19 cellular contexts compared by ENCODE assay signal in genomic region chr2:44562737-44563136, GRCh38.
DNase-seq lines count a peak whose midpoint lies in the region; ATAC-seq, FAIRE-seq and TF ChIP-seq lines count a peak whose summit lies in the region.
"Had no signal": no experiment of that assay in that cellular context is flagged by ENCODE, and none has a peak within 500 bp of the region (broad histone marks: within the 10 kb centered on the region; RNA-seq: fewer than 3 reads in every experiment).

No MANE protein-coding gene starts in this region.

- H3K27ac ChIP-seq in HepG2 (ENCODE audit: extremely low read length, insufficient read depth, low read length) (no peak overlapping the region), right lobe of liver (no peak overlapping the region), WERI-Rb-1 (no peak overlapping the region)
- H3K27ac ChIP-seq: BLaER1 treated with 17β-estradiol and CSF1 and Interleukin-3, amounts not matched to agents 10 nM and 100 nM had no signal

- no peaks in the 10 kb centered on the region for H3K27me3 Mint-ChIP-seq in T-cell
- H3K27me3 Mint-ChIP-seq: B cell, IgD-negative memory B cell had no signal

- no peak overlapping the region for H2AFZ ChIP-seq in HepG2 (ENCODE audit: low read length)

- no peaks in the 10 kb centered on the region for H3K27me3 ChIP-seq in HepG2 (ENCODE audit: control insufficient read depth in 1 of 2, insufficient read depth in 2 of 2, low read length in 2 of 2)
- no peaks in the 10 kb centered on the region for H3K27me3 ChIP-seq in right lobe of liver
- H3K27me3 ChIP-seq in WERI-Rb-1 (ENCODE audit: insufficient read depth, low read depth, severe bottlenecking), result no peaks in the 10 kb centered on the region
- H3K27me3 ChIP-seq: BLaER1 treated with 17β-estradiol and CSF1 and Interleukin-3, amounts not matched to agents 10 nM and 100 nM had no signal

- FAIRE-seq in HepG2 (lab: Jason Lieb, UNC), result no peak
- FAIRE-seq: GM12891, GM18507, HTR-8/SVneo had no signal

- no peaks in the 10 kb centered on the region for H3K36me3 ChIP-seq in HepG2 (replicated peaks in 1 of 2; ENCODE audit: control insufficient read depth in 1 of 2, insufficient read depth in 2 of 2, low read length in 2 of 2)
- no peaks in the 10 kb centered on the region for H3K36me3 ChIP-seq in right lobe of liver
- H3K36me3 ChIP-seq in WERI-Rb-1, result no peaks in the 10 kb centered on the region

- intact Hi-C loops in HepG2 (cut with micrococcal nuclease; ENCODE audit: unreplicated experiment) (no loop called here), right lobe of liver (cut with DNase I) (no loop called here)

- H3K27ac Mint-ChIP-seq in T-cell, result no peak overlapping the region
- H3K27ac Mint-ChIP-seq: B cell; CD8-positive, alpha-beta T cell; H9; IgD-negative memory B cell had no signal

- no peak for ATAC-seq in HepG2
- ATAC-seq in right lobe of liver, result no peak
- no peak for ATAC-seq in GM18502 (IDR thresholded peaks at IDR 0.05; ENCODE audit: poor library complexity, unreplicated experiment)
- no peak for ATAC-seq in T-cell (replicated peaks in 1 of 4)
- ATAC-seq: CD8-positive, alpha-beta T cell had no signal

- no peak overlapping the region for H3K4me3 Mint-ChIP-seq in T-cell
- H3K4me3 Mint-ChIP-seq: B cell; CD8-positive, alpha-beta T cell; H9; IgD-negative memory B cell had no signal

- no peak for TF ChIP-seq EP300 in HepG2 (IDR thresholded peaks at IDR 0.05; ENCODE audit: low read depth in 2 of 2, low read length in 2 of 2)
- no peak for TF ChIP-seq EP300 in HepG2 (CRISPR knock-in tag; IDR thresholded peaks at IDR 0.05; ENCODE audit: borderline replicate concordance)

- H3K4me3 ChIP-seq in HepG2 (replicated peaks in 1 of 3; ENCODE audit: insufficient read depth in 1 of 3, low read depth in 2 of 3, low read length in 3 of 3) (no peak overlapping the region), right lobe of liver (no peak overlapping the region), WERI-Rb-1 (ENCODE audit: low read depth, low read length) (no peak overlapping the region)
- H3K4me3 ChIP-seq: BLaER1 treated with 17β-estradiol and CSF1 and Interleukin-3, amounts not matched to agents 10 nM and 100 nM had no signal

- H3K4me2 ChIP-seq in HepG2 (ENCODE audit: low read depth, low read length), result no peak overlapping the region
- H3K4me2 ChIP-seq: BLaER1 treated with 17β-estradiol and CSF1 and Interleukin-3, amounts not matched to agents 10 nM and 100 nM had no signal

- TF ChIP-seq POLR2A in HepG2 (IDR thresholded peaks at IDR 0.05; ENCODE audit: insufficient read depth in 1 of 2, low read depth in 2 of 2, low read length in 2 of 2) (no peak), right lobe of liver (IDR thresholded peaks at IDR 0.05) (no peak)

- POLR2A ChIA-PET in HepG2 (lab: Yijun Ruan, JAX), result no interaction called here
- POLR2A ChIA-PET in T-cell (lab: Charles Lee), result no interaction called here

- H3K4me1 Mint-ChIP-seq in T-cell, result peaks cover 0 to 8% (median 0%) of the 10 kb centered on the region in 3 donors
- H3K4me1 Mint-ChIP-seq: B cell had no signal

- CTCF ChIA-PET in HepG2 (lab: Yijun Ruan, JAX; ENCODE audit: low intra/inter-chr PET ratio, low total read pairs), result no interaction called here
- CTCF ChIA-PET in T-cell (lab: Charles Lee), result no interaction called here

- H3K9ac ChIP-seq in HepG2 (ENCODE audit: insufficient read depth, low read depth, low read length), result no peak overlapping the region
- H3K9ac ChIP-seq: BLaER1 treated with 17β-estradiol and CSF1 and Interleukin-3, amounts not matched to agents 10 nM and 100 nM had no signal

- H3K4me1 ChIP-seq in HepG2 (ENCODE audit: insufficient read depth, low read length), result peaks cover 21% of the 10 kb centered on the region
- H3K4me1 ChIP-seq in right lobe of liver, result no peaks in the 10 kb centered on the region

- DNase-seq in HepG2 (ENCODE audit: low spot score), result no peak
- no peak for DNase-seq in right lobe of liver
- DNase-seq in NCI-H226, result peak; percentile 43
- DNase-seq in WERI-Rb-1, result peak; percentile 42
- DNase-seq in T1000 (lab: John Stamatoyannopoulos, UW), result no peak
- no peak for DNase-seq in T-cell
- DNase-seq: Calu3; CD8-positive, alpha-beta T cell; DND-41; EL; GOT3; H9 had no signal

- no TSS peak for BruUV-seq in HepG2 (replicated peaks; lab: Mats Ljungman, UMichigan)

- H3K36me3 Mint-ChIP-seq in T-cell, result peaks cover 28% of the 10 kb centered on the region

- 97% methylated on average over 5 of the region's 5 CpGs for WGBS in HepG2 (ENCODE audit: low lambda C conversion rate)
- WGBS in right lobe of liver (ENCODE audit: insufficient coverage, low coverage, low lambda C conversion rate, missing lambda C conversion rate), result 82% methylated on average over 4 of the region's 5 CpGs

- no peaks in the 10 kb centered on the region for H4K20me1 ChIP-seq in HepG2 (ENCODE audit: insufficient read depth, low read length)
- H4K20me1 ChIP-seq: BLaER1 treated with 17β-estradiol and CSF1 and Interleukin-3, amounts not matched to agents 10 nM and 100 nM had no signal

- TF ChIP-seq RAD21 in HepG2 (CRISPR knock-in tag; IDR thresholded peaks at IDR 0.05), result no peak

- H3K9me3 ChIP-seq in HepG2 (ENCODE audit: low read length) (no peaks in the 10 kb centered on the region), right lobe of liver (no peaks in the 10 kb centered on the region), WERI-Rb-1 (ENCODE audit: severe bottlenecking) (no peaks in the 10 kb centered on the region)
- H3K9me3 ChIP-seq: BLaER1 treated with 17β-estradiol and CSF1 and Interleukin-3, amounts not matched to agents 10 nM and 100 nM had no signal

- H3K9me3 Mint-ChIP-seq in T-cell, result no peaks in the 10 kb centered on the region
- H3K9me3 Mint-ChIP-seq: CD8-positive, alpha-beta T cell; H9; IgD-negative memory B cell had no signal

- no peaks in the 10 kb centered on the region for H3K79me2 ChIP-seq in HepG2 (ENCODE audit: insufficient read depth, low read length)

- no peak for TF ChIP-seq CTCF in HepG2 (CRISPR knock-in tag; IDR thresholded peaks at IDR 0.05)
- TF ChIP-seq CTCF in right lobe of liver (IDR thresholded peaks at IDR 0.05), result no peak
- TF ChIP-seq CTCF in WERI-Rb-1 (IDR thresholded peaks at IDR 0.05; ENCODE audit: low read depth, low read length), result no peak

- in situ Hi-C loops in HepG2 (cut with HindIII; ENCODE audit: extremely low pct_ligation_motif_present, low pct_unique_long_range_greater_than_20kb), result no loop called here

TF ChIP-seq in HepG2, 621 proteins besides CTCF, POLR2A, EP300 and RAD21:
- TF ChIP-seq, protein P1, sequence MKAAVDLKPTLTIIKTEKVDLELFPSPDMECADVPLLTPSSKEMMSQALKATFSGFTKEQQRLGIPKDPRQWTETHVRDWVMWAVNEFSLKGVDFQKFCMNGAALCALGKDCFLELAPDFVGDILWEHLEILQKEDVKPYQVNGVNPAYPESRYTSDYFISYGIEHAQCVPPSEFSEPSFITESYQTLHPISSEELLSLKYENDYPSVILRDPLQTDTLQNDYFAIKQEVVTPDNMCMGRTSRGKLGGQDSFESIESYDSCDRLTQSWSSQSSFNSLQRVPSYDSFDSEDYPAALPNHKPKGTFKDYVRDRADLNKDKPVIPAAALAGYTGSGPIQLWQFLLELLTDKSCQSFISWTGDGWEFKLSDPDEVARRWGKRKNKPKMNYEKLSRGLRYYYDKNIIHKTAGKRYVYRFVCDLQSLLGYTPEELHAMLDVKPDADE (CRISPR knock-in tag; IDR thresholded peaks at IDR 0.05), result no peak
- no peak for TF ChIP-seq ZNF121 (CRISPR knock-in tag; IDR thresholded peaks at IDR 0.05)
- TF ChIP-seq HNRNPK (IDR thresholded peaks at IDR 0.05; ENCODE audit: low read depth, low read length, poor library complexity, severe bottlenecking), result no peak
- no peak for TF ChIP-seq HNF4G (IDR thresholded peaks at IDR 0.05; ENCODE audit: borderline replicate concordance, low read depth, low read length)
- TF ChIP-seq HNF4G (CRISPR knock-in tag; IDR thresholded peaks at IDR 0.05; ENCODE audit: borderline replicate concordance, low read depth), result no peak
- TF ChIP-seq ZNF839 (CRISPR knock-in tag; IDR thresholded peaks at IDR 0.05; ENCODE audit: borderline replicate concordance), result no peak
- no peak for TF ChIP-seq RFX5 (IDR thresholded peaks at IDR 0.05; ENCODE audit: low read depth, low read length)
- peak; percentile 43 for TF ChIP-seq CEBPB (IDR thresholded peaks at IDR 0.05; ENCODE audit: borderline replicate concordance, low read depth, low read length)
TF ChIP-seq in HepG2: peak in this region for 1.

Comparison
In these comparisons a context has a peak if more than half of its experiments do, and no peak if none do; other contexts are left out.
1. DNase-seq: peak in NCI-H226 (single experiment) and WERI-Rb-1 (single experiment); none in HepG2 (single experiment), right lobe of liver (0 of 3), T1000 (single experiment) and T-cell (0 of 34).